ENCODE assay signal across 1 cellular context in the genomic region with DNA sequence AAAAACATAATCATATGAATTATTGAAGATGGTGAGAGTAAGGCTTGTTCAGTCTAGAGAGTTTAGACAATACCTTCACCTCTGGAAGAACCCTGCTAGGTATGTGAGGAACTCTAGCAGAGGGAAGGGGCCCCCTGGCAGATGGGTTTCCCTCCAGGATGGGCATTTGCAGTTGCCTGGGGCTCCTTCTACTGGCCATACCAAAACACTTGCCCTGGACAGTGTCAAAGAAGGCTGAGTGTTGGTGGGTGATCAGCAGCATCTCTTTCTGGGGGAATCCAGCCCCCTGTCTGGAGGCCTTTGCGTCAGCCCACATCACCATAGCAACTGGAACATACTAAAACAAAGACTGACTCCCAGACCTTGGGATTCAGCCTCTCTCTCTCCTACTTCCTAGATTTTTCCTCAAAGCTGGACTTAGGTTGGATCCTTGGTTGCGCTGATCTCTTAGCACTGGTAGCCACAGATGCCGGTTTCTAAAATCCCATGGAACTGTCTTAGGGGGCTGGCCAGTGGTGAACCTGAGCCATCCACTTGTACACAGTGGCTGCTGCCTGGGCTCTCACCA.
TF ChIP-seq lines count a peak whose summit lies in the region.

No MANE protein-coding gene starts in this region.

TF ChIP-seq in SK-N-SH, 30 proteins besides CTCF, POLR2A, EP300 and RAD21 (continued from another document):
- TF ChIP-seq, protein P1, sequence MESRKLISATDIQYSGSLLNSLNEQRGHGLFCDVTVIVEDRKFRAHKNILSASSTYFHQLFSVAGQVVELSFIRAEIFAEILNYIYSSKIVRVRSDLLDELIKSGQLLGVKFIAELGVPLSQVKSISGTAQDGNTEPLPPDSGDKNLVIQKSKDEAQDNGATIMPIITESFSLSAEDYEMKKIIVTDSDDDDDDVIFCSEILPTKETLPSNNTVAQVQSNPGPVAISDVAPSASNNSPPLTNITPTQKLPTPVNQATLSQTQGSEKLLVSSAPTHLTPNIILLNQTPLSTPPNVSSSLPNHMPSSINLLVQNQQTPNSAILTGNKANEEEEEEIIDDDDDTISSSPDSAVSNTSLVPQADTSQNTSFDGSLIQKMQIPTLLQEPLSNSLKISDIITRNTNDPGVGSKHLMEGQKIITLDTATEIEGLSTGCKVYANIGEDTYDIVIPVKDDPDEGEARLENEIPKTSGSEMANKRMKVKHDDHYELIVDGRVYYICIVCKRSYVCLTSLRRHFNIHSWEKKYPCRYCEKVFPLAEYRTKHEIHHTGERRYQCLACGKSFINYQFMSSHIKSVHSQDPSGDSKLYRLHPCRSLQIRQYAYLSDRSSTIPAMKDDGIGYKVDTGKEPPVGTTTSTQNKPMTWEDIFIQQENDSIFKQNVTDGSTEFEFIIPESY (IDR thresholded peaks at IDR 0.05; ENCODE audit: borderline replicate concordance, low read depth), result no peak
- TF ChIP-seq ELF1 (IDR thresholded peaks at IDR 0.05) (no peak), MAX (IDR thresholded peaks at IDR 0.05; ENCODE audit: low read depth) (no peak), FOXJ3 (CRISPR knock-in tag; IDR thresholded peaks at IDR 0.05) (no peak), RFX5 (IDR thresholded peaks at IDR 0.05; ENCODE audit: low read length) (no peak), RCOR1 (IDR thresholded peaks at IDR 0.05; ENCODE audit: low read length) (no peak), IRF3 (IDR thresholded peaks at IDR 0.05; ENCODE audit: low read depth, low read length) (no peak), NRF1 (IDR thresholded peaks at IDR 0.05; ENCODE audit: low read depth, low read length) (no peak), MEF2A (IDR thresholded peaks at IDR 0.05; ENCODE audit: borderline replicate concordance, low read depth) (no peak), TCF12 (IDR thresholded peaks at IDR 0.05) (no peak), MXI1 (IDR thresholded peaks at IDR 0.05; ENCODE audit: low read depth, low read length) (no peak), FOSL2 (IDR thresholded peaks at IDR 0.05; ENCODE audit: borderline replicate concordance, low read depth) (no peak), REST (IDR thresholded peaks at IDR 0.05; ENCODE audit: low read depth, low read length) (no peak), POLR2AphosphoS5 (IDR thresholded peaks at IDR 0.05; ENCODE audit: low read depth, low read length) (no peak), GATA2 (CRISPR knock-in tag; IDR thresholded peaks at IDR 0.05) (no peak)
- TF ChIP-seq, protein P2, sequence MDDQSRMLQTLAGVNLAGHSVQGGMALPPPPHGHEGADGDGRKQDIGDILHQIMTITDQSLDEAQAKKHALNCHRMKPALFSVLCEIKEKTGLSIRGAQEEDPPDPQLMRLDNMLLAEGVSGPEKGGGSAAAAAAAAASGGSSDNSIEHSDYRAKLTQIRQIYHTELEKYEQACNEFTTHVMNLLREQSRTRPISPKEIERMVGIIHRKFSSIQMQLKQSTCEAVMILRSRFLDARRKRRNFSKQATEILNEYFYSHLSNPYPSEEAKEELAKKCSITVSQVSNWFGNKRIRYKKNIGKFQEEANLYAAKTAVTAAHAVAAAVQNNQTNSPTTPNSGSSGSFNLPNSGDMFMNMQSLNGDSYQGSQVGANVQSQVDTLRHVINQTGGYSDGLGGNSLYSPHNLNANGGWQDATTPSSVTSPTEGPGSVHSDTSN (IDR thresholded peaks at IDR 0.05), result no peak
